In genomic region chr1:1545946-1546737, GRCh38 we compare ENCODE assay signal across 22 cellular contexts.
"Had no signal": no experiment of that assay in that cellular context is flagged by ENCODE, and none has a peak within 500 bp of the region (broad histone marks: within the 10 kb centered on the region; RNA-seq: fewer than 3 reads in every experiment).

No MANE protein-coding gene starts in this region.

- H3K9me3 ChIP-seq: esophagus squamous epithelium, gastrocnemius medialis, lower lobe of right lung, mucosa of descending colon, neutrophil, right lobe of liver, thoracic aorta, transverse colon, upper lobe of right lung, uterus had no signal

- H3K4me1 ChIP-seq: parathyroid adenoma, right lobe of liver, uterus had no signal

- H3K27me3 ChIP-seq: esophagus squamous epithelium, gastrocnemius medialis, right lobe of liver, transverse colon, upper lobe of right lung, uterus had no signal

- H3K4me3 ChIP-seq: coronary artery, esophagus squamous epithelium, gastrocnemius medialis, lower lobe of right lung, mucosa of descending colon, right lobe of liver, thoracic aorta, transverse colon, upper lobe of right lung, uterus had no signal

- H3K36me3 ChIP-seq: transverse colon, uterus had no signal

- H3K27ac ChIP-seq: coronary artery, esophagus squamous epithelium, lower lobe of right lung, neutrophil, parathyroid adenoma, right lobe of liver, thoracic aorta, transverse colon, upper lobe of right lung, uterus had no signal

- H2AFZ ChIP-seq: parathyroid adenoma had no signal

- DNase-seq: dermis blood vessel endothelial cell; effector memory CD4-positive, alpha-beta T cell; erythroblast; esophagus squamous epithelium; gastrocnemius medialis; head of caudate nucleus; left ventricle myocardium superior; lower lobe of right lung; naive B cell; small intestine; stimulated activated CD4-positive, alpha-beta T cell treated with anti-CD3 and anti-CD28 coated beads, Interleukin-15, amount 100 ng/mL, for 24 hours; stimulated activated CD4-positive, alpha-beta T cell treated with anti-CD3 and anti-CD28 coated beads, Interleukin-2, amount 100 ng/mL, for 48 hours; stimulated activated naive B cell treated with anti-CD40 and anti-IgM and Interleukin-4, amounts not matched to agents 10 μg/mL and 1 μg/mL and 100 μg/mL, for 72 hours; transverse colon; upper lobe of right lung; uterus had no signal
